In the genomic region with DNA sequence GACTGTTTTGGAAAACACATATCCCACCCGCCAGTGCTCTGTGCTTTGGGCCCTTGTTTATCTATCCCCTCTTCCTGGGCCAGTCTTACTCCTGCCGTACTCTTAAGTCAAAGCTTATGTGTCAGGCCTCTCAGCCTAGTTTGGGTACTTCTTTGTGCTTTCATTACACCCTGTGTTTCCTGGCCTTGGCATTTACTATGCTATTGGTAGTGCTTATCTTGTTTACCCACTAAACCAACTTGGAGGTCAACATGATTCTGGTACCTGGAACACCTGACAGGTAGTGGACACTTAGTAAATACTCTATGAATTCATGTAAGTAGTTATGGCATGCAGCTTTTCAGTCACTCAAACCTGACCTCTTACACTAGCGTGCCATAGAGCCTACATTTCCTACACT, we compare ENCODE assay signal across 18 cellular contexts. TPM values are rescaled to one million over a fixed set of nuclear protein-coding genes. Genes with fewer than 3 reads are reported as not detected.
A peak's percentile ranks its signal among the peaks of the same experiment; 100 is the strongest.
DNase-seq lines count a peak whose midpoint lies in the region; ATAC-seq, FAIRE-seq and TF ChIP-seq lines count a peak whose summit lies in the region.
"Had no signal": no experiment of that assay in that cellular context is flagged by ENCODE, and none has a peak within 500 bp of the region (broad histone marks: within the 10 kb centered on the region; RNA-seq: fewer than 3 reads in every experiment).

No MANE protein-coding gene starts in this region.

- TF ChIP-seq CTCF in CD4-positive, alpha-beta T cell (IDR thresholded peaks at IDR 0.05): no peak
- no peak for TF ChIP-seq CTCF in astrocyte (IDR thresholded peaks at IDR 0.05; ENCODE audit: insufficient read depth, low read depth, low read length)
- TF ChIP-seq CTCF in nephron progenitor cell (IDR thresholded peaks at IDR 0.05): no peak

- no peak for ATAC-seq in CD4-positive, alpha-beta T cell (ENCODE audit: poor library complexity)
- ATAC-seq: gastroesophageal sphincter, left colon had no signal

- peaks cover 3% of the 10 kb centered on the region for H3K4me1 ChIP-seq in astrocyte (ENCODE audit: insufficient read depth, low read length)

- H3K9me3 ChIP-seq in CD4-positive, alpha-beta T cell (ENCODE audit: control insufficient read depth, low read length): no peaks in the 10 kb centered on the region
- H3K9me3 ChIP-seq in astrocyte (ENCODE audit: insufficient read depth, low read depth, low read length): no peaks in the 10 kb centered on the region
- H3K9me3 ChIP-seq: gastroesophageal sphincter, Peyer's patch, sigmoid colon had no signal

- peaks cover 58% of the 10 kb centered on the region for H4K20me1 ChIP-seq in astrocyte (ENCODE audit: insufficient read depth, low read length)

- no peaks in the 10 kb centered on the region for H3K27me3 Mint-ChIP-seq in CD4-positive, alpha-beta T cell
- H3K27me3 Mint-ChIP-seq in IgD-negative memory B cell (no peaks in the 10 kb centered on the region), astrocyte (ENCODE audit: low read depth, unreplicated experiment) (no peaks in the 10 kb centered on the region), nephron progenitor cell (ENCODE audit: low read depth, poor library complexity) (peaks cover 2% of the 10 kb centered on the region)

- H3K36me3 ChIP-seq in astrocyte (ENCODE audit: insufficient read depth, low read length): peaks cover 7% of the 10 kb centered on the region
- H3K36me3 ChIP-seq: Peyer's patch had no signal

- peak overlapping the region; percentile 74 for H3K4me3 Mint-ChIP-seq in CD4-positive, alpha-beta T cell
- H3K4me3 Mint-ChIP-seq in IgD-negative memory B cell (peak overlapping the region in 1 of 4 donors; percentile 97), astrocyte (ENCODE audit: unreplicated experiment) (peak overlapping the region; percentile 23), nephron progenitor cell (peak overlapping the region; percentile 37)

- no peak for FAIRE-seq in astrocyte (lab: Jason Lieb, UNC)

- peaks cover 71% of the 10 kb centered on the region for H3K79me2 ChIP-seq in astrocyte (ENCODE audit: insufficient read depth, low read length)

- intact Hi-C loops in CD4-positive, alpha-beta T cell (cut with DNase I, micrococcal nuclease): loop anchor here (5.0 to 10.0 kb wide), 5 partner anchors 37 to 1369 kb away; a partner anchor contains a TSS

- H3K4me2 ChIP-seq in astrocyte (ENCODE audit: low read length): no peak overlapping the region

- no peak overlapping the region for H3K27ac ChIP-seq in CD4-positive, alpha-beta T cell (ENCODE audit: low read depth, low read length)
- no peak overlapping the region for H3K27ac ChIP-seq in astrocyte (ENCODE audit: low read depth, low read length)
- H3K27ac ChIP-seq: gastroesophageal sphincter, Peyer's patch, sigmoid colon, SK-N-MC had no signal

- no peak overlapping the region for H3K9ac ChIP-seq in astrocyte (ENCODE audit: low read length)

- no peak for DNase-seq in CD4-positive, alpha-beta T cell
- DNase-seq in astrocyte (ENCODE audit: low read depth): no peak
- DNase-seq in nephron progenitor cell: no peak
- no peak for DNase-seq in EL
- DNase-seq in retina: no peak
- DNase-seq in NOMO-1 treated with dmso at 0.1 percent for 144 hours (lab: John Stamatoyannopoulos, UW; ENCODE audit: unreplicated experiment): no peak
- DNase-seq: activated CD4-positive, alpha-beta T cell treated with anti-CD3 and anti-CD28 coated beads, Interleukin-2, amount 50 U/mL, for 1 hour; activated T-cell treated with anti-CD3 and anti-CD28 coated beads for 4 hours; central memory CD4-positive, alpha-beta T cell; left colon; NCI-H1436; NCI-H2171; NCI-H774; Peyer's patch; sigmoid colon had no signal

- H3K27ac Mint-ChIP-seq in CD4-positive, alpha-beta T cell: peak overlapping the region; percentile 99
- H3K27ac Mint-ChIP-seq in IgD-negative memory B cell: peak overlapping the region in 2 of 3 donors; percentile 28 to 31
- no peak overlapping the region for H3K27ac Mint-ChIP-seq in astrocyte (ENCODE audit: unreplicated experiment)
- no peak overlapping the region for H3K27ac Mint-ChIP-seq in nephron progenitor cell

- POLR2A ChIA-PET in CD4-positive, alpha-beta T cell (lab: Charles Lee): no interaction called here

- peaks cover 72% of the 10 kb centered on the region for H3K36me3 Mint-ChIP-seq in CD4-positive, alpha-beta T cell (ENCODE audit: low read depth)
- H3K36me3 Mint-ChIP-seq in IgD-negative memory B cell (peaks cover 8% of the 10 kb centered on the region), astrocyte (ENCODE audit: low read depth, unreplicated experiment) (peaks cover 21% of the 10 kb centered on the region), nephron progenitor cell (ENCODE audit: low read depth) (peaks cover 65% of the 10 kb centered on the region)

- no peak overlapping the region for H3K4me3 ChIP-seq in astrocyte (ENCODE audit: insufficient read depth, low read depth, low read length)
- H3K4me3 ChIP-seq: gastroesophageal sphincter, Peyer's patch, sigmoid colon had no signal

- no peaks in the 10 kb centered on the region for H3K9me3 Mint-ChIP-seq in CD4-positive, alpha-beta T cell
- H3K9me3 Mint-ChIP-seq in IgD-negative memory B cell (no peaks in the 10 kb centered on the region), astrocyte (ENCODE audit: unreplicated experiment) (no peaks in the 10 kb centered on the region), nephron progenitor cell (no peaks in the 10 kb centered on the region)

- peaks cover 82% of the 10 kb centered on the region for H3K4me1 Mint-ChIP-seq in CD4-positive, alpha-beta T cell (ENCODE audit: low read depth)
- H3K4me1 Mint-ChIP-seq in IgD-negative memory B cell (peaks cover 46 to 54% (median 52%) of the 10 kb centered on the region in 3 donors), astrocyte (ENCODE audit: low read depth, unreplicated experiment) (peaks cover 15% of the 10 kb centered on the region), nephron progenitor cell (peaks cover 36% of the 10 kb centered on the region)

- CTCF ChIA-PET in CD4-positive, alpha-beta T cell (lab: Charles Lee): no interaction called here

- H3K27me3 ChIP-seq in CD4-positive, alpha-beta T cell (ENCODE audit: control insufficient read depth, insufficient read depth, low read length): no peaks in the 10 kb centered on the region
- H3K27me3 ChIP-seq in astrocyte (ENCODE audit: insufficient read depth, low read length): no peaks in the 10 kb centered on the region
- H3K27me3 ChIP-seq: gastroesophageal sphincter, Peyer's patch, sigmoid colon had no signal

- H2AFZ ChIP-seq in astrocyte (ENCODE audit: low read depth, low read length): no peak overlapping the region

RNA-seq across cellular contexts. Expression of a gene that starts 2.4 kb away (rescaled TPM):
- 100 to 1,000 TPM; 197 to 200 TPM for total RNA-seq in CD4-positive, alpha-beta T cell
- polyA plus RNA-seq in IgD-negative memory B cell: 91.3 TPM
- 106 and 118 TPM in 2 replicates for total RNA-seq in astrocyte

RNA-seq across cellular contexts. Expression of a gene that starts 3.7 kb away (rescaled TPM):
- 1 to 10 TPM; 3.5 to 3.9 TPM for total RNA-seq in CD4-positive, alpha-beta T cell
- 3.9 TPM for polyA plus RNA-seq in IgD-negative memory B cell
- 7.7 and 8.7 TPM in 2 replicates for total RNA-seq in astrocyte

Comparison
In these comparisons a context has a peak if more than half of its experiments do, and no peak if none do; other contexts are left out.
1. H3K27ac Mint-ChIP-seq: peak in CD4-positive, alpha-beta T cell (single experiment) and IgD-negative memory B cell (2 of 3); none in astrocyte (single experiment) and nephron progenitor cell (single experiment).